8 cellular contexts compared by ENCODE assay signal in genomic region chr21:36060159-36060921, GRCh38. TPM values are rescaled to one million over a fixed set of nuclear protein-coding genes. Genes with fewer than 3 reads are reported as not detected.
A peak's percentile ranks its signal among the peaks of the same experiment; 100 is the strongest.
DNase-seq lines count a peak whose midpoint lies in the region; ATAC-seq and TF ChIP-seq lines count a peak whose summit lies in the region.

Gene SETD4, minus strand, starts transcription at chr21:36060526. Its CDS starts 1,638 bp downstream, at chr21:36058888.

- no peaks in the 10 kb centered on the region for H3K9me3 Mint-ChIP-seq in activated T-cell treated with anti-CD3 and anti-CD28 coated beads, Interleukin-2, amount 50 U/mL, for 24 hours

- H3K36me3 Mint-ChIP-seq in activated T-cell treated with anti-CD3 and anti-CD28 coated beads, Interleukin-2, amount 50 U/mL, for 24 hours (ENCODE audit: low read depth) = peaks cover 46% of the 10 kb centered on the region

- H3K4me1 Mint-ChIP-seq in activated T-cell treated with anti-CD3 and anti-CD28 coated beads, Interleukin-2, amount 50 U/mL, for 24 hours (ENCODE audit: low read depth) = peaks cover 32% of the 10 kb centered on the region

- H3K27ac ChIP-seq in muscle layer of duodenum (ENCODE audit: low read length) = peak within 1 kb of the TSS; percentile 86

- no peaks in the 10 kb centered on the region for H3K27me3 Mint-ChIP-seq in activated T-cell treated with anti-CD3 and anti-CD28 coated beads, Interleukin-2, amount 50 U/mL, for 24 hours

- in situ Hi-C loops in KBM-7 (cut with MboI; ENCODE audit: low pct_unique_long_range_greater_than_20kb, low sequenced_read_pairs) = no loop called here

- no peaks in the 10 kb centered on the region for H3K9me3 ChIP-seq in muscle layer of duodenum (ENCODE audit: control insufficient read depth in 1 of 2, low read length in 2 of 2)

- DNase-seq in DMS153 treated with DMSO at 0.1 percent for 48 hours (lab: John Stamatoyannopoulos, UW; ENCODE audit: unreplicated experiment) (peak; percentile 82), KBM-7 (peak; percentile 96)
- DNase-seq in activated T-cell treated with anti-CD3 and anti-CD28 coated beads, Interleukin-2, amount 50 U/mL, for 24 hours = peak; percentile 98
- peak; percentile 84 to 91 for DNase-seq in stimulated activated CD8-positive, alpha-beta memory T cell treated with anti-CD3 and anti-CD28 coated beads, Interleukin-7, amount 100 ng/mL, for 4 hours (ENCODE audit: low read depth in 2 of 2)

- peak within 1 kb of the TSS; percentile 93 for H3K4me3 Mint-ChIP-seq in activated T-cell treated with anti-CD3 and anti-CD28 coated beads, Interleukin-2, amount 50 U/mL, for 24 hours

- H3K27me3 ChIP-seq in muscle layer of duodenum (ENCODE audit: low read depth, low read length) = no peaks in the 10 kb centered on the region

- H3K27ac Mint-ChIP-seq in activated T-cell treated with anti-CD3 and anti-CD28 coated beads, Interleukin-2, amount 50 U/mL, for 24 hours = peak within 1 kb of the TSS; percentile 98

- H3K4me1 ChIP-seq in muscle layer of duodenum (ENCODE audit: control insufficient read depth in 1 of 2, insufficient read depth in 2 of 2, low read length in 2 of 2) = peaks cover 4 to 8% of the 10 kb centered on the region in 2 donors

- peak within 1 kb of the TSS; percentile 85 to 87 for H3K4me3 ChIP-seq in muscle layer of duodenum (ENCODE audit: low read depth in 1 of 2, low read length in 2 of 2)

- H3K36me3 ChIP-seq in muscle layer of duodenum (ENCODE audit: control insufficient read depth in 1 of 2, insufficient read depth in 2 of 2, low read length in 2 of 2) = peaks cover 21 to 26% of the 10 kb centered on the region in 2 donors

- ATAC-seq in GM21717 (IDR thresholded peaks at IDR 0.05; ENCODE audit: unreplicated experiment) = peak; percentile 86
- ATAC-seq in esophagus mucosa = peak; percentile 97

TF ChIP-seq in PFSK-1, 5 proteins besides CTCF, POLR2A, EP300 and RAD21:
- TF ChIP-seq REST (IDR thresholded peaks at IDR 0.05; ENCODE audit: insufficient read depth in 1 of 2, low read depth in 2 of 2, low read length in 2 of 2) (no peak), SIN3A (IDR thresholded peaks at IDR 0.05; ENCODE audit: borderline replicate concordance, insufficient read depth, low read length) (peak; percentile 87; the same call in 1 of the 2 replicates), TAF1 (IDR thresholded peaks at IDR 0.05; ENCODE audit: borderline replicate concordance, insufficient read depth, low read length) (peak; percentile 88; the same call in 1 of the 2 replicates), FOXP2 (optimal IDR thresholded peaks at IDR 0.05; ENCODE audit: borderline replicate concordance, extremely low read depth, extremely low read length, insufficient read depth) (peak; percentile 67), POLR2AphosphoS5 (IDR thresholded peaks at IDR 0.05; ENCODE audit: low read depth, low read length) (peak; percentile 94)

RNA-seq across cellular contexts. Expression of gene SETD4, which starts in this region (rescaled TPM):
- 9.1 TPM for polyA plus RNA-seq in PFSK-1 (2012; ENCODE audit: insufficient read length, low read depth)
- 13.9 TPM for total RNA-seq in esophagus mucosa

Comparison
In these comparisons a context has a peak if more than half of its experiments do, and no peak if none do; other contexts are left out.
1. Peak in every context shown above with its lines: DNase-seq, ATAC-seq, H3K4me3 ChIP-seq and H3K27ac ChIP-seq.